In genomic region chr21:34091032-34091431, GRCh38 we compare ENCODE assay signal across 25 cellular contexts. TPM values are rescaled to one million over a fixed set of nuclear protein-coding genes. Genes with fewer than 3 reads are reported as not detected.
DNase-seq lines count a peak whose midpoint lies in the region; ATAC-seq and TF ChIP-seq lines count a peak whose summit lies in the region.
"Had no signal": no experiment of that assay in that cellular context is flagged by ENCODE, and none has a peak within 500 bp of the region (broad histone marks: within the 10 kb centered on the region; RNA-seq: fewer than 3 reads in every experiment).

No MANE protein-coding gene starts in this region.

- no peak overlapping the region for H3K4me2 ChIP-seq in GM23338
- H3K4me2 ChIP-seq: A549 had no signal

- H3K4me3 Mint-ChIP-seq in natural killer cell: no peak overlapping the region
- no peak overlapping the region for H3K4me3 Mint-ChIP-seq in natural killer cell treated with Interleukin-12 subunit alpha and Interleukin-12 subunit beta and Interleukin-15 and Interleukin-18, amount 100 ng/mL, for 72 hours
- no peak overlapping the region for H3K4me3 Mint-ChIP-seq in GM23338
- H3K4me3 Mint-ChIP-seq: brain, naive B cell had no signal

- H3K27me3 ChIP-seq in ascending aorta: no peaks in the 10 kb centered on the region
- H3K27me3 ChIP-seq in GM23338 (ENCODE audit: insufficient read depth): no peaks in the 10 kb centered on the region
- H3K27me3 ChIP-seq: esophagus squamous epithelium, foreskin keratinocyte, heart right ventricle, Peyer's patch, stomach, thyroid gland, vagina had no signal

- no peak for TF ChIP-seq CTCF in natural killer cell (IDR thresholded peaks at IDR 0.05)
- no peak for TF ChIP-seq CTCF in ascending aorta (IDR thresholded peaks at IDR 0.05)
- no peak for TF ChIP-seq CTCF in GM23338 (conservative IDR thresholded peaks at IDR 0.05; ENCODE audit: low read depth in 2 of 2)

- H3K27ac Mint-ChIP-seq in natural killer cell (peak overlapping the region; percentile 33 to 54), GM23338 (no peak overlapping the region)
- no peak overlapping the region for H3K27ac Mint-ChIP-seq in natural killer cell treated with Interleukin-12 subunit alpha and Interleukin-12 subunit beta and Interleukin-15 and Interleukin-18, amount 100 ng/mL, for 72 hours

- H3K9me2 ChIP-seq in GM23338 (ENCODE audit: insufficient read depth): no peaks in the 10 kb centered on the region

- peaks cover 99% of the 10 kb centered on the region for H3K79me2 ChIP-seq in GM23338 (replicated peaks; ENCODE audit: insufficient read depth)

- no peaks in the 10 kb centered on the region for H3F3A ChIP-seq in GM23338 (replicated peaks; ENCODE audit: low read depth)

- H3K4me1 Mint-ChIP-seq in natural killer cell (peaks cover 57 to 59% of the 10 kb centered on the region in 2 donors), GM23338 (peaks cover 18% of the 10 kb centered on the region)
- H3K4me1 Mint-ChIP-seq in natural killer cell treated with Interleukin-12 subunit alpha and Interleukin-12 subunit beta and Interleukin-15 and Interleukin-18, amount 100 ng/mL, for 72 hours (ENCODE audit: low read depth in 2 of 2): peaks cover 29 to 31% of the 10 kb centered on the region in 2 donors

- H3K27me3 Mint-ChIP-seq in natural killer cell (ENCODE audit: low read depth in 2 of 2): no peaks in the 10 kb centered on the region
- H3K27me3 Mint-ChIP-seq in natural killer cell treated with Interleukin-12 subunit alpha and Interleukin-12 subunit beta and Interleukin-15 and Interleukin-18, amount 100 ng/mL, for 72 hours: no peaks in the 10 kb centered on the region
- H3K27me3 Mint-ChIP-seq in GM23338 (ENCODE audit: insufficient read depth, low read depth, poor library complexity): no peaks in the 10 kb centered on the region
- H3K27me3 Mint-ChIP-seq: brain, naive B cell had no signal

- H4K20me1 ChIP-seq in GM23338 (replicated peaks; ENCODE audit: insufficient read depth): peaks cover 63% of the 10 kb centered on the region

- peak overlapping the region; percentile 42 to 46 for H3K27ac ChIP-seq in ascending aorta
- no peak overlapping the region for H3K27ac ChIP-seq in GM23338 (ENCODE audit: low read depth)
- H3K27ac ChIP-seq: A549, esophagus squamous epithelium, foreskin keratinocyte, heart right ventricle, Peyer's patch, stomach, thyroid gland, vagina had no signal

- H3K9me3 ChIP-seq in ascending aorta: no peaks in the 10 kb centered on the region
- H3K9me3 ChIP-seq: A549, esophagus squamous epithelium, heart right ventricle, Peyer's patch, stomach, thyroid gland, vagina had no signal

- H3K9me3 Mint-ChIP-seq in natural killer cell (no peaks in the 10 kb centered on the region), GM23338 (no peaks in the 10 kb centered on the region)
- no peaks in the 10 kb centered on the region for H3K9me3 Mint-ChIP-seq in natural killer cell treated with Interleukin-12 subunit alpha and Interleukin-12 subunit beta and Interleukin-15 and Interleukin-18, amount 100 ng/mL, for 72 hours
- H3K9me3 Mint-ChIP-seq: naive B cell had no signal

- H2AFZ ChIP-seq in GM23338: no peak overlapping the region

- no peak overlapping the region for H3K4me3 ChIP-seq in ascending aorta
- no peak overlapping the region for H3K4me3 ChIP-seq in GM23338
- H3K4me3 ChIP-seq: A549, esophagus squamous epithelium, heart right ventricle, Peyer's patch, stomach, thyroid gland, vagina had no signal

- peak; percentile 56 for DNase-seq in NCI-H510A treated with DMSO at 0.1 percent for 48 hours (lab: John Stamatoyannopoulos, UW)
- DNase-seq in NCI-H510A (lab: John Stamatoyannopoulos, UW): no peak
- DNase-seq in natural killer cell: no peak
- no peak for DNase-seq in natural killer cell treated with Interleukin-12 subunit alpha and Interleukin-12 subunit beta and Interleukin-15 and Interleukin-18, amount 100 ng/mL, for 72 hours (ENCODE audit: low spot score)
- no peak for DNase-seq in ascending aorta (ENCODE audit: low spot score in 2 of 2)
- no peak for DNase-seq in GM23338 (ENCODE audit: low spot score)
- no peak for DNase-seq in NCI-H524 (lab: John Stamatoyannopoulos, UW)
- DNase-seq: activated CD4-positive, alpha-beta T cell treated with anti-CD3 and anti-CD28 coated beads for 1 hour; activated gamma-delta T cell treated with Interleukin-2 at 50 U/mL for 16 hours; EL; esophagus squamous epithelium; foreskin keratinocyte; heart right ventricle; kidney; naive B cell; NCI-H1048; Peyer's patch; SHP77; stimulated activated CD4-positive, alpha-beta T cell treated with anti-CD3 and anti-CD28 coated beads, Interleukin-4, amount 100 ng/mL, for 1 hour; stomach; thyroid gland had no signal

- peaks cover 6% of the 10 kb centered on the region for H3K36me3 Mint-ChIP-seq in natural killer cell
- H3K36me3 Mint-ChIP-seq in natural killer cell treated with Interleukin-12 subunit alpha and Interleukin-12 subunit beta and Interleukin-15 and Interleukin-18, amount 100 ng/mL, for 72 hours: peaks cover 8% of the 10 kb centered on the region
- H3K36me3 Mint-ChIP-seq in GM23338 (ENCODE audit: low read depth): peaks cover 18% of the 10 kb centered on the region

- H3K4me1 ChIP-seq in ascending aorta (peaks cover 4 to 36% of the 10 kb centered on the region in 2 donors), GM23338 (ENCODE audit: insufficient read depth) (peaks cover 38% of the 10 kb centered on the region)
- H3K4me1 ChIP-seq: A549, foreskin keratinocyte, Peyer's patch had no signal

- intact Hi-C loops in natural killer cell (cut with micrococcal nuclease) (no loop called here), ascending aorta (cut with DNase I) (loop anchor here (5.0 kb wide), 1 partner anchor 36 kb away; no protein-coding TSS in a partner anchor)

- ATAC-seq in natural killer cell (no peak), GM19395 (IDR thresholded peaks at IDR 0.05; ENCODE audit: unreplicated experiment) (no peak), GM23338 (no peak)
- no peak for ATAC-seq in natural killer cell treated with Interleukin-12 subunit alpha and Interleukin-12 subunit beta and Interleukin-15 and Interleukin-18, amount 100 ng/mL, for 72 hours
- ATAC-seq: A549, foreskin keratinocyte, heart right ventricle had no signal

- H3K36me3 ChIP-seq in ascending aorta (peaks cover 11 to 13% of the 10 kb centered on the region in 2 donors), GM23338 (ENCODE audit: insufficient read depth) (peaks cover 8% of the 10 kb centered on the region; the same call in 1 of the 2 replicates)

TF ChIP-seq in GM23338, 12 proteins besides CTCF, POLR2A, EP300 and RAD21:
- no peak for TF ChIP-seq ETS1 (IDR thresholded peaks at IDR 0.05)
- TF ChIP-seq REST (IDR thresholded peaks at IDR 0.05; ENCODE audit: unreplicated experiment): no peak
- TF ChIP-seq ZNF331 (CRISPR knock-in tag; IDR thresholded peaks at IDR 0.05; ENCODE audit: low read depth): no peak
- no peak for TF ChIP-seq JUNB (IDR thresholded peaks at IDR 0.05; ENCODE audit: unreplicated experiment)
- TF ChIP-seq NANOG (IDR thresholded peaks at IDR 0.05; ENCODE audit: borderline replicate concordance): no peak
TF ChIP-seq in GM23338: peak in this region for 0.

RNA-seq across cellular contexts. Expression of gene MRPS6, which starts 17.7 kb away (rescaled TPM):
- total RNA-seq in natural killer cell (10 to 100 TPM; 42.7 to 54.5 (median 44.3) TPM), ascending aorta (17.8 TPM)
- 100 to 1,000 TPM; 122 to 188 TPM for total RNA-seq in natural killer cell treated with Interleukin-12 subunit alpha and Interleukin-12 subunit beta and Interleukin-15 and Interleukin-18, amount 100 ng/mL, for 72 hours
- 80.5 and 103 TPM in 2 replicates for total RNA-seq in GM23338 (2014; rRNA removed; shearing (Covaris generic))
- polyA plus RNA-seq in GM23338 (2016; fragmentation: Nextera tagmentation; extraction: Ambion mirVana): 232 and 242 TPM in 2 replicates

RNA-seq across cellular contexts. Expression of gene SLC5A3, which starts 17.7 kb away (rescaled TPM):
- total RNA-seq in natural killer cell (10 to 100 TPM; 14.5 to 25.1 (median 17.9) TPM), ascending aorta (8.4 TPM)
- 10 to 100 TPM; 36.1 to 59.1 TPM for total RNA-seq in natural killer cell treated with Interleukin-12 subunit alpha and Interleukin-12 subunit beta and Interleukin-15 and Interleukin-18, amount 100 ng/mL, for 72 hours
- total RNA-seq in GM23338 (2014; rRNA removed; shearing (Covaris generic)): 31.7 and 32.7 TPM in 2 replicates
- 5.7 and 6.2 TPM in 2 replicates for polyA plus RNA-seq in GM23338 (2016; fragmentation: Nextera tagmentation; extraction: Ambion mirVana)

Comparison
In these comparisons a context has a peak if more than half of its experiments do, and no peak if none do; other contexts are left out.
1. H3K27ac Mint-ChIP-seq: peak in natural killer cell (2 of 2); none in natural killer cell treated with Interleukin-12 subunit alpha and Interleukin-12 subunit beta and Interleukin-15 and Interleukin-18, amount 100 ng/mL, for 72 hours (0 of 2) and GM23338 (single experiment).